Comparison of ENCODE assay signal across 24 cellular contexts in genomic region chr1:29896300-29896699, GRCh38.
"Had no signal": no experiment of that assay in that cellular context is flagged by ENCODE, and none has a peak within 500 bp of the region (broad histone marks: within the 10 kb centered on the region; RNA-seq: fewer than 3 reads in every experiment).

No MANE protein-coding gene starts in this region.

- H3K4me1 Mint-ChIP-seq: naive B cell, natural killer cell had no signal

- H3K4me1 ChIP-seq: left lung, spleen, suprapubic skin, uterus had no signal

- H3K9me3 ChIP-seq: left lung, lower lobe of right lung, ovary, right atrium auricular region, sigmoid colon, spleen, suprapubic skin, thoracic aorta, tibial artery, uterus had no signal

- DNase-seq: hippocampal formation; kidney; left colon; left lung; lower lobe of right lung; mammary epithelial cell; naive B cell; natural killer cell; ovary; sigmoid colon; small intestine; spleen; stimulated activated CD4-positive, alpha-beta T cell treated with anti-CD3 and anti-CD28 coated beads, Interleukin-4, amount 100 ng/mL, for 24 hours; stimulated activated naive CD4-positive, alpha-beta T cell; uterus had no signal

- FAIRE-seq: kidney, small intestine had no signal

- H3K27me3 ChIP-seq: ovary, right atrium auricular region, uterus had no signal

- H3K36me3 Mint-ChIP-seq: mesothelial cell of epicardium; naive B cell; natural killer cell; stimulated activated effector memory CD8-positive, alpha-beta T cell treated with anti-CD3 and anti-CD28 coated beads, Interleukin-12 subunit alpha, Interleukin-12 subunit beta, amount 100 ng/mL, for 72 hours had no signal

- H3K9me3 Mint-ChIP-seq: mesothelial cell of epicardium; naive B cell; natural killer cell; nephron progenitor cell; stimulated activated effector memory CD8-positive, alpha-beta T cell treated with anti-CD3 and anti-CD28 coated beads, Interleukin-12 subunit alpha, Interleukin-12 subunit beta, amount 100 ng/mL, for 72 hours; stimulated activated naive CD8-positive, alpha-beta T cell treated with anti-CD3 and anti-CD28 coated beads, Interleukin-15, Interleukin-2, amounts not matched to agents 100 ng/mL and 50 ng/mL, for 24 hours had no signal

- ATAC-seq: left colon; natural killer cell; stimulated activated effector memory CD8-positive, alpha-beta T cell treated with anti-CD3 and anti-CD28 coated beads, Interleukin-12 subunit alpha, Interleukin-12 subunit beta, amount 100 ng/mL, for 72 hours had no signal

- H3K4me3 Mint-ChIP-seq: mesothelial cell of epicardium; naive B cell; natural killer cell; nephron progenitor cell; stimulated activated effector memory CD8-positive, alpha-beta T cell treated with anti-CD3 and anti-CD28 coated beads, Interleukin-12 subunit alpha, Interleukin-12 subunit beta, amount 100 ng/mL, for 72 hours; stimulated activated naive CD8-positive, alpha-beta T cell treated with anti-CD3 and anti-CD28 coated beads, Interleukin-15, Interleukin-2, amounts not matched to agents 100 ng/mL and 50 ng/mL, for 24 hours had no signal

- H3K27ac ChIP-seq: left lung, lower lobe of right lung, ovary, right atrium auricular region, sigmoid colon, spleen, suprapubic skin, thoracic aorta, tibial artery, uterus had no signal

- H3K36me3 ChIP-seq: left lung, lower lobe of right lung, ovary, right atrium auricular region, sigmoid colon, spleen, suprapubic skin, thoracic aorta, tibial artery, uterus had no signal

- H3K4me3 ChIP-seq: left lung, lower lobe of right lung, ovary, right atrium auricular region, sigmoid colon, spleen, suprapubic skin, thoracic aorta, tibial artery, uterus had no signal

- H3K27ac Mint-ChIP-seq: mesothelial cell of epicardium; naive B cell; natural killer cell; nephron progenitor cell; progenitor cell of endocrine pancreas; stimulated activated effector memory CD8-positive, alpha-beta T cell treated with anti-CD3 and anti-CD28 coated beads, Interleukin-12 subunit alpha, Interleukin-12 subunit beta, amount 100 ng/mL, for 72 hours; stimulated activated naive CD8-positive, alpha-beta T cell treated with anti-CD3 and anti-CD28 coated beads, Interleukin-15, Interleukin-2, amounts not matched to agents 100 ng/mL and 50 ng/mL, for 24 hours had no signal
